ENCODE assay signal across 25 cellular contexts in the genomic region with DNA sequence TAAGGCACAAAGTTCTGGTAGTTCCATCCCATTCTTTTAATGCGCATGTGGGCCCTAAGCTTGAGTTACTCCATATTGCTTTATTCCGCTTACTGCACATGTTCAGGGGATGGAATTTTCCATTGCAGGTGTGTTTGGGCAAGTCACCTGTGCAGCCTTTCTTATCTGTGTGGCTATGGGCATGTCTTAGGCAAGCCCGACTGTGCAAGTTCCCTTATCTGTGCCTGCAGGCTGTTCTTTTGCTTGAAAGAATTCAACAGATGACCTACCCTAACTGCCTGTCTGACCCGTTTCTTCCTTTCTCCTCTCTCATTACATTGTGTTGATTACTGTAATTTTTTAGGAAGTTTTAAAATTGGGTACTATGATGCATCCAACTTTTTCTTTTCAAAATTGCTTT.
DNase-seq lines count a peak whose midpoint lies in the region; FAIRE-seq and TF ChIP-seq lines count a peak whose summit lies in the region.
"Had no signal": no experiment of that assay in that cellular context is flagged by ENCODE, and none has a peak within 500 bp of the region (broad histone marks: within the 10 kb centered on the region; RNA-seq: fewer than 3 reads in every experiment).

No MANE protein-coding gene starts in this region.

- POLR2A ChIA-PET in PC-9 (lab: Charles Lee; ENCODE audit: unreplicated experiment) (no interaction called here), endothelial cell of umbilical vein (lab: Charles Lee) (no interaction called here)

- peak; percentile 10 to 58 for DNase-seq in PC-9
- DNase-seq in endothelial cell of umbilical vein (ENCODE audit: low read depth, low spot score): peak; percentile 57
- DNase-seq in small intestine: peak; percentile 69
- no peak for DNase-seq in activated CD8-positive, alpha-beta memory T cell treated with anti-CD3 and anti-CD28 coated beads, Interleukin-2, amount 50 U/mL, for 4 hours
- no peak for DNase-seq in CD1c-positive myeloid dendritic cell (ENCODE audit: extremely low spot score)
- DNase-seq in DMS79 (lab: John Stamatoyannopoulos, UW): no peak
- DNase-seq: activated CD4-positive, alpha-beta T cell treated with anti-CD3 and anti-CD28 coated beads, Interleukin-2, amount 10 ng/mL, durations not matched to agents 24 days and 14 days; activated gamma-delta T cell treated with Interleukin-2 at 50 U/mL for 16 hours; activated T-cell treated with anti-CD3 and anti-CD28 coated beads, Interleukin-2, amount 50 U/mL, for 4 hours; effector CD8-positive, alpha-beta T cell; gastrocnemius medialis; HCEC 1CT; hippocampal formation; immature natural killer cell; left ventricle myocardium inferior; NCI-H1417 treated with DMSO at 0.1 percent for 48 hours; NCI-H2081; NCI-H446; NCI-H82; stimulated activated naive CD8-positive, alpha-beta T cell treated with anti-CD3 and anti-CD28 coated beads, Interleukin-15, amount 100 ng/mL, for 72 hours; thyroid gland; WERI-Rb-1 had no signal

- H3K36me3 ChIP-seq in HUES48 (ENCODE audit: control insufficient read depth, insufficient read depth, low read length) (no peaks in the 10 kb centered on the region), PC-9 (ENCODE audit: low read depth) (no peaks in the 10 kb centered on the region), endothelial cell of umbilical vein (ENCODE audit: control insufficient read depth in 2 of 2, extremely low read depth in 1 of 2, insufficient read depth in 2 of 2, low read length in 2 of 2) (no peaks in the 10 kb centered on the region), small intestine (ENCODE audit: control insufficient read depth in 2 of 2, insufficient read depth in 2 of 2, low read length in 2 of 2) (no peaks in the 10 kb centered on the region)
- H3K36me3 ChIP-seq: gastrocnemius medialis, left ventricle myocardium inferior, neutrophil, thyroid gland, WERI-Rb-1 had no signal

- peaks cover 4% of the 10 kb centered on the region; the same call in 1 of the 2 replicates for H3K4me1 ChIP-seq in HUES48 (ENCODE audit: control insufficient read depth, insufficient read depth, low read length)
- H3K4me1 ChIP-seq in PC-9 (replicated peaks; ENCODE audit: insufficient read depth): peaks cover 7% of the 10 kb centered on the region; the same call in 1 of the 2 replicates
- H3K4me1 ChIP-seq in endothelial cell of umbilical vein (ENCODE audit: control insufficient read depth, extremely low read depth, insufficient read depth, low read length): no peaks in the 10 kb centered on the region
- no peaks in the 10 kb centered on the region for H3K4me1 ChIP-seq in small intestine (ENCODE audit: control insufficient read depth in 2 of 2, insufficient read depth in 1 of 2, low read depth in 1 of 2, low read length in 1 of 2)
- H3K4me1 ChIP-seq: gastrocnemius medialis, left ventricle myocardium inferior, thyroid gland had no signal

- CTCF ChIA-PET in PC-9 (lab: Charles Lee) (no interaction called here), endothelial cell of umbilical vein (lab: Charles Lee) (no interaction called here)

- TF ChIP-seq CTCF in PC-9 (conservative IDR thresholded peaks at IDR 0.05): no peak
- TF ChIP-seq CTCF in endothelial cell of umbilical vein (IDR thresholded peaks at IDR 0.05; ENCODE audit: extremely low read depth in 1 of 2, insufficient read depth in 1 of 2, low read depth in 1 of 2, low read length in 2 of 2): no peak

- intact Hi-C loops in PC-9 (cut with micrococcal nuclease; ENCODE audit: unreplicated experiment): no loop called here
- intact Hi-C loops in endothelial cell of umbilical vein (cut with micrococcal nuclease): no loop called here

- dilution Hi-C loops in endothelial cell of umbilical vein (cut with MboI; ENCODE audit: extremely low pct_ligation_motif_present, low sequenced_read_pairs): no loop called here

- H3K4me2 ChIP-seq in PC-9 (no peak overlapping the region), endothelial cell of umbilical vein (ENCODE audit: insufficient read depth, low read length) (no peak overlapping the region)
- H3K4me2 ChIP-seq: KMS-11 had no signal

- H3K27ac ChIP-seq in HUES48 (ENCODE audit: low read depth, low read length) (no peak overlapping the region), PC-9 (no peak overlapping the region), endothelial cell of umbilical vein (ENCODE audit: insufficient read depth, low read depth, low read length) (no peak overlapping the region), small intestine (ENCODE audit: low read depth in 1 of 2, low read length in 1 of 2) (no peak overlapping the region)
- H3K27ac ChIP-seq: gastrocnemius medialis, KMS-11, left ventricle myocardium inferior, neutrophil, thyroid gland, WERI-Rb-1 had no signal

- H3K9ac ChIP-seq in HUES48 (ENCODE audit: low read depth, low read length) (peak overlapping the region; percentile 14; the same call in 1 of the 2 replicates), endothelial cell of umbilical vein (replicated peaks; ENCODE audit: extremely low read depth, insufficient read depth, low read length) (no peak overlapping the region)
- H3K9ac ChIP-seq: KMS-11 had no signal

- no TSS peak for BruUV-seq in PC-9 (replicated peaks; lab: Mats Ljungman, UMichigan)
- no TSS peak for BruUV-seq in endothelial cell of umbilical vein (replicated peaks; lab: Mats Ljungman, UMichigan)

- peaks cover 2% of the 10 kb centered on the region; the same call in 1 of the 2 replicates for H3K9me3 ChIP-seq in HUES48 (ENCODE audit: control insufficient read depth, insufficient read depth, low read length)
- no peaks in the 10 kb centered on the region for H3K9me3 ChIP-seq in PC-9 (ENCODE audit: insufficient read depth, low read depth)
- H3K9me3 ChIP-seq in endothelial cell of umbilical vein (replicated peaks; ENCODE audit: control insufficient read depth, insufficient read depth, low read length): no peaks in the 10 kb centered on the region
- no peaks in the 10 kb centered on the region for H3K9me3 ChIP-seq in small intestine (ENCODE audit: control insufficient read depth, low read depth)
- H3K9me3 ChIP-seq: gastrocnemius medialis, left ventricle myocardium inferior, neutrophil, thyroid gland had no signal

- H3K4me3 ChIP-seq in HUES48 (ENCODE audit: low read depth, low read length) (no peak overlapping the region), PC-9 (no peak overlapping the region), endothelial cell of umbilical vein (replicated peaks in 1 of 3; ENCODE audit: insufficient read depth in 1 of 3, low read depth in 1 of 3, low read length in 3 of 3) (no peak overlapping the region), small intestine (ENCODE audit: low read depth in 1 of 2, low read length in 2 of 2) (no peak overlapping the region)
- H3K4me3 ChIP-seq: gastrocnemius medialis, left ventricle myocardium inferior, thyroid gland had no signal

- H3K27me3 ChIP-seq in HUES48 (ENCODE audit: control insufficient read depth, insufficient read depth, low read length) (no peaks in the 10 kb centered on the region), PC-9 (ENCODE audit: insufficient read depth, low read depth) (no peaks in the 10 kb centered on the region), endothelial cell of umbilical vein (ENCODE audit: control insufficient read depth in 2 of 2, insufficient read depth in 2 of 2, low read length in 2 of 2) (no peaks in the 10 kb centered on the region), small intestine (ENCODE audit: control insufficient read depth in 2 of 2, insufficient read depth in 2 of 2, low read length in 2 of 2) (no peaks in the 10 kb centered on the region)
- H3K27me3 ChIP-seq: gastrocnemius medialis, neutrophil, thyroid gland had no signal

- no peak overlapping the region for H2AFZ ChIP-seq in PC-9
- H2AFZ ChIP-seq in endothelial cell of umbilical vein (ENCODE audit: low read depth, low read length): no peak overlapping the region

- H4K20me1 ChIP-seq in PC-9 (ENCODE audit: insufficient read depth): no peaks in the 10 kb centered on the region
- peaks cover 2% of the 10 kb centered on the region for H4K20me1 ChIP-seq in endothelial cell of umbilical vein (replicated peaks; ENCODE audit: control insufficient read depth, extremely low read depth, insufficient read depth, low read length)

- H3K9me2 ChIP-seq in PC-9 (ENCODE audit: insufficient read depth): no peaks in the 10 kb centered on the region

- no peak for FAIRE-seq in endothelial cell of umbilical vein (lab: Jason Lieb, UNC)
- no peak for FAIRE-seq in small intestine (lab: Jason Lieb, UNC)

- no peak for TF ChIP-seq POLR2A in endothelial cell of umbilical vein (IDR thresholded peaks at IDR 0.05; ENCODE audit: low read depth, low read length)

- no peaks in the 10 kb centered on the region for H3F3A ChIP-seq in PC-9 (ENCODE audit: insufficient read depth, low read depth)

- WGBS in small intestine, 3 donors: 64 to 82% (median 67%) methylated on average over 4 of the region's 4 CpGs

- H3K9me1 ChIP-seq in endothelial cell of umbilical vein (replicated peaks; ENCODE audit: control insufficient read depth, extremely low read depth, insufficient read depth, low read length): no peaks in the 10 kb centered on the region

- no peaks in the 10 kb centered on the region for H3K79me2 ChIP-seq in PC-9 (ENCODE audit: low read depth)
- H3K79me2 ChIP-seq in endothelial cell of umbilical vein (ENCODE audit: control insufficient read depth, insufficient read depth, low read length): no peaks in the 10 kb centered on the region

TF ChIP-seq in endothelial cell of umbilical vein, 7 proteins besides CTCF, POLR2A, EP300 and RAD21:
- TF ChIP-seq FOS (IDR thresholded peaks at IDR 0.05; ENCODE audit: borderline replicate concordance, insufficient read depth, low read length) (no peak), EZH2 (IDR thresholded peaks at IDR 0.05; ENCODE audit: borderline replicate concordance, low read depth, low read length, severe bottlenecking) (no peak), JUN (IDR thresholded peaks at IDR 0.05; ENCODE audit: borderline replicate concordance, insufficient read depth, insufficient read length, low read depth) (no peak), MYC (IDR thresholded peaks at IDR 0.05; ENCODE audit: low read depth, low read length) (no peak), GATA2 (IDR thresholded peaks at IDR 0.05; ENCODE audit: insufficient read depth, insufficient read length, low read depth, low read length) (no peak), POLR2AphosphoS5 (IDR thresholded peaks at IDR 0.05; ENCODE audit: insufficient read depth, low read depth, low read length) (no peak), MAX (IDR thresholded peaks at IDR 0.05; ENCODE audit: insufficient read depth, insufficient read length) (no peak)

Comparison
In these comparisons a context has a peak if more than half of its experiments do, and no peak if none do; other contexts are left out.
1. DNase-seq: peak in PC-9 (2 of 2), endothelial cell of umbilical vein (single experiment) and small intestine (single experiment); none in activated CD8-positive, alpha-beta memory T cell treated with anti-CD3 and anti-CD28 coated beads, Interleukin-2, amount 50 U/mL, for 4 hours (single experiment), CD1c-positive myeloid dendritic cell (single experiment) and DMS79 (single experiment).